In genomic region chr13:29849731-29850212, GRCh38 we compare ENCODE assay signal across 8 cellular contexts. TPM values are rescaled to one million over a fixed set of nuclear protein-coding genes. Genes with fewer than 3 reads are reported as not detected.
DNase-seq lines count a peak whose midpoint lies in the region; ATAC-seq and TF ChIP-seq lines count a peak whose summit lies in the region.

No MANE protein-coding gene starts in this region.

- peaks cover 17% of the 10 kb centered on the region for H3K4me1 ChIP-seq in lower lobe of right lung

- intact Hi-C loops in lower lobe of right lung (cut with DNase I): no loop called here

- no peak for DNase-seq in GM12865 (ENCODE audit: low read depth)
- peak; percentile 34 for DNase-seq in effector CD4-positive, alpha-beta T cell
- DNase-seq in lower lobe of right lung: peak; percentile 80
- DNase-seq in stimulated activated CD8-positive, alpha-beta memory T cell treated with anti-CD3 and anti-CD28 coated beads, Interleukin-12 subunit alpha, Interleukin-12 subunit beta, amount 100 ng/mL, for 4 hours (ENCODE audit: low read depth): peak; percentile 17
- no peak for DNase-seq in 8988T

- H3K36me3 ChIP-seq in KOPT-K1 (ENCODE audit: insufficient read depth, low read length) (no peaks in the 10 kb centered on the region), lower lobe of right lung (no peaks in the 10 kb centered on the region)

- no peaks in the 10 kb centered on the region for H3K27me3 ChIP-seq in lower lobe of right lung (ENCODE audit: low read depth)

- no peak for TF ChIP-seq CTCF in GM12865 (IDR thresholded peaks at IDR 0.05; ENCODE audit: insufficient read depth, low read depth, low read length, missing control alignments)
- TF ChIP-seq CTCF in lower lobe of right lung (IDR thresholded peaks at IDR 0.05): no peak

- H3K4me3 ChIP-seq in GM12865 (ENCODE audit: low read depth, low read length) (peak overlapping the region; percentile 87), lower lobe of right lung (peak overlapping the region; percentile 91)

- H3K9me3 ChIP-seq in KOPT-K1 (ENCODE audit: insufficient read depth, low read length, poor library complexity, severe bottlenecking): no peaks in the 10 kb centered on the region
- no peaks in the 10 kb centered on the region for H3K9me3 ChIP-seq in lower lobe of right lung

- peak overlapping the region; percentile 79 for H3K27ac ChIP-seq in KOPT-K1 (ENCODE audit: low read depth, low read length, poor library complexity, severe bottlenecking)
- peak overlapping the region; percentile 100 for H3K27ac ChIP-seq in lower lobe of right lung

- ATAC-seq in GM21737 (IDR thresholded peaks at IDR 0.05; ENCODE audit: unreplicated experiment) (peak; percentile 39), lower lobe of right lung (peak; percentile 66 to 73)
- ATAC-seq in activated CD4-positive, CD25-positive, alpha-beta regulatory T cell treated with anti-CD3 and anti-CD28 coated beads, Interleukin-2, amount 50 U/mL, for 24 hours: peak; percentile 1

RNA-seq across cellular contexts. Expression of gene UBL3, which starts 0.6 kb away (rescaled TPM):
- total RNA-seq in lower lobe of right lung: 49.5 TPM

Comparison
In these comparisons a context has a peak if more than half of its experiments do, and no peak if none do; other contexts are left out.
1. DNase-seq: peak in effector CD4-positive, alpha-beta T cell (single experiment), lower lobe of right lung (single experiment) and stimulated activated CD8-positive, alpha-beta memory T cell treated with anti-CD3 and anti-CD28 coated beads, Interleukin-12 subunit alpha, Interleukin-12 subunit beta, amount 100 ng/mL, for 4 hours (single experiment); none in GM12865 (single experiment) and 8988T (single experiment).
2. ATAC-seq: peak in every context shown above with its lines; median percentile 70 in lower lobe of right lung; 39 in GM21737; 1 in activated CD4-positive, CD25-positive, alpha-beta regulatory T cell treated with anti-CD3 and anti-CD28 coated beads, Interleukin-2, amount 50 U/mL, for 24 hours.